ENCODE assay signal across 1 cellular context in genomic region chr22:29559030-29559429, GRCh38.
TF ChIP-seq lines count a peak whose summit lies in the region.

No MANE protein-coding gene starts in this region.

TF ChIP-seq in IMR-90, 13 proteins besides CTCF, POLR2A, EP300 and RAD21:
- TF ChIP-seq CHD1 (IDR thresholded peaks at IDR 0.05; ENCODE audit: low read depth, low read length) = no peak
- TF ChIP-seq MAFK (IDR thresholded peaks at IDR 0.05; ENCODE audit: low read depth, low read length) = peak; percentile 29; the same call in 1 of the 2 replicates
